Comparison of ENCODE assay signal across 8 cellular contexts in the genomic region with DNA sequence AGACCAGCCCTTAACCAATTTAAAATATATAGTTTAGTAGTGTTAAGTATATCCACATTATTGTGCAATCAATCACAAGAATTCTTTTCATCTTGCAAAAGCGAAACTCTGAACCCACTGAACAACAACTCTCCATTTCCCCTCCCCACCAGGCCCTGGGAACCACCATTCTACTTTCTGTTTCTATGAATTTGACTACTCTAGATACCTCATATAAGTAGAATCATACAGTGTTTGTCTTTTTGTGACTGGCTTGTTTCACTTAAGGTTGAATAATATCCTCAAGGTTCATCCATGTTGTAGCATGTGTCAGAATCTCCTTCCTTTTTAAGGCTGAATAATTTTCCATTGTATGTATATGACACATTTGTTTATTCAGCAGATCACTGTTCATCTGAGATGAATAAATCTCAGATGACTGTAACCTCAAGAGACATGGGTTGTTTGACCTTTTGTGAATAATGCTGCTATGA. TPM values are rescaled to one million over a fixed set of nuclear protein-coding genes. Genes with fewer than 3 reads are reported as not detected.
DNase-seq lines count a peak whose midpoint lies in the region; ATAC-seq and TF ChIP-seq lines count a peak whose summit lies in the region.

No MANE protein-coding gene starts in this region.

- peaks cover under 1% of the 10 kb centered on the region for H3K23me2 ChIP-seq in H9 (ENCODE audit: insufficient read length, low read depth, low read length, poor library complexity, severe bottlenecking)

- no peak overlapping the region for H4K91ac ChIP-seq in H9 (ENCODE audit: insufficient read length, low read depth, low read length)

- no peaks in the 10 kb centered on the region for H4K20me1 ChIP-seq in H9 (ENCODE audit: control insufficient read depth, insufficient read depth, insufficient read length)

- no peak overlapping the region for H3K27ac Mint-ChIP-seq in H9

- peaks cover 6 to 7% of the 10 kb centered on the region in 2 experiments for H3K4me1 Mint-ChIP-seq in H9

- no peak overlapping the region for H2BK20ac ChIP-seq in H9 (ENCODE audit: low read depth, low read length, poor library complexity, severe bottlenecking)

- no peaks in the 10 kb centered on the region for H3K4me1 ChIP-seq in H9 (ENCODE audit: insufficient read depth, low read length)

- H3K9ac ChIP-seq in H9 (ENCODE audit: extremely low read depth, insufficient read length, low read length) = no peak overlapping the region

- H3K27me3 Mint-ChIP-seq in H9 (ENCODE audit: low read depth) = no peaks in the 10 kb centered on the region

- H2BK12ac ChIP-seq in H9 (ENCODE audit: insufficient read length, low read depth, low read length) = no peak overlapping the region

- no peak overlapping the region for H2BK120ac ChIP-seq in H9 (ENCODE audit: low read depth, low read length, poor library complexity, severe bottlenecking)

- TF ChIP-seq CTCF in H9 (conservative IDR thresholded peaks at IDR 0.05) = no peak

- no peak overlapping the region for H2BK5ac ChIP-seq in H9 (ENCODE audit: insufficient read length, low read length)

- H3K18ac ChIP-seq in H9 (ENCODE audit: insufficient read length, low read depth, low read length) = no peak overlapping the region

- ATAC-seq in GM19025 (IDR thresholded peaks at IDR 0.05; ENCODE audit: low read depth, unreplicated experiment) (peak; percentile 46), HG03097 (IDR thresholded peaks at IDR 0.05; ENCODE audit: low FRiP score, unreplicated experiment) (peak; percentile 39), Right ventricle myocardium superior (ENCODE audit: poor library complexity) (no peak)

- WGBS in H9 (ENCODE audit: extremely low coverage, insufficient read length, low lambda C conversion rate) = no CpG with 5 or more reads among the region's 1 CpG

- no peak overlapping the region for H2BK15ac ChIP-seq in H9 (ENCODE audit: low read depth, low read length)

- peak; percentile 48 to 55 for DNase-seq in activated CD4-positive, alpha-beta T cell treated with anti-CD3 and anti-CD28 coated beads for 24 hours (ENCODE audit: low read depth in 2 of 2)
- DNase-seq in fibroblast of peridontal ligament (ENCODE audit: extremely low read depth) = peak; percentile 50
- no peak for DNase-seq in islet precursor cell
- no peak for DNase-seq in Right ventricle myocardium superior
- no peak for DNase-seq in H9
- DNase-seq in cerebellar nuclear complex (lab: John Stamatoyannopoulos, UW) = no peak

- no peak overlapping the region for H3K4me2 ChIP-seq in H9 (ENCODE audit: insufficient read depth, insufficient read length, low read length)

- no peak overlapping the region for H3K4me3 Mint-ChIP-seq in H9

- no peak overlapping the region for H3K14ac ChIP-seq in H9 (ENCODE audit: insufficient read depth, low read length)

- H3T11ph ChIP-seq in H9 (ENCODE audit: low read length) = no peak overlapping the region

- H3K79me1 ChIP-seq in H9 (ENCODE audit: insufficient read depth, low read depth, low read length, poor library complexity, severe bottlenecking) = no peaks in the 10 kb centered on the region

- no peaks in the 10 kb centered on the region for H3K79me2 ChIP-seq in H9 (ENCODE audit: insufficient read depth, low read length)

- H4K8ac ChIP-seq in H9 (replicated peaks; ENCODE audit: insufficient read length, low read depth, low read length) = no peak overlapping the region

- H2AK5ac ChIP-seq in H9 (ENCODE audit: insufficient read length, low read length) = no peak overlapping the region

- H2AFZ ChIP-seq in H9 (ENCODE audit: low read length) = no peak overlapping the region

- no peaks in the 10 kb centered on the region for H3K27me3 ChIP-seq in H9 (ENCODE audit: insufficient read depth, low read length)

- no peak overlapping the region for H3K27ac ChIP-seq in H9 (ENCODE audit: insufficient read length, low read depth, low read length)

- H3K9me3 ChIP-seq in H9 (ENCODE audit: control insufficient read depth, low read depth, low read length) = no peaks in the 10 kb centered on the region

- intact Hi-C loops in Right ventricle myocardium superior (cut with DNase I) = no loop called here

- no peak overlapping the region for H3K23ac ChIP-seq in H9 (ENCODE audit: insufficient read length, low read depth, low read length)

- no peaks in the 10 kb centered on the region for H3K9me3 Mint-ChIP-seq in H9

- H3K56ac ChIP-seq in H9 (ENCODE audit: insufficient read length, low read depth, low read length) = no peak overlapping the region

- no peak overlapping the region for H4K5ac ChIP-seq in H9 (ENCODE audit: insufficient read length, low read depth, low read length)

- H3K4ac ChIP-seq in H9 (ENCODE audit: low read depth, low read length) = no peak overlapping the region

- no peaks in the 10 kb centered on the region; a peak in 1 of 7 replicates for H3K36me3 Mint-ChIP-seq in H9 (ENCODE audit: insufficient read depth in 1 of 3, low read depth in 3 of 3)

RNA-seq across cellular contexts. Expression of a gene that starts 8.1 kb away (rescaled TPM):
- 24.2 TPM for total RNA-seq in Right ventricle myocardium superior
- total RNA-seq in H9 (2021) = 31.1 and 35.8 TPM in 2 replicates

Comparison
In these comparisons a context has a peak if more than half of its experiments do, and no peak if none do; other contexts are left out.
1. DNase-seq: peak in activated CD4-positive, alpha-beta T cell treated with anti-CD3 and anti-CD28 coated beads for 24 hours (2 of 2) and fibroblast of peridontal ligament (single experiment); none in islet precursor cell (single experiment), Right ventricle myocardium superior (single experiment), H9 (single experiment) and cerebellar nuclear complex (0 of 2).